9 cellular contexts compared by ENCODE assay signal in genomic region chr11:64924910-64925284, GRCh38. TPM values are rescaled to one million over a fixed set of nuclear protein-coding genes. Genes with fewer than 3 reads are reported as not detected.
DNase-seq lines count a peak whose midpoint lies in the region; ATAC-seq and TF ChIP-seq lines count a peak whose summit lies in the region.
"Had no signal": no experiment of that assay in that cellular context is flagged by ENCODE, and none has a peak within 500 bp of the region (broad histone marks: within the 10 kb centered on the region; RNA-seq: fewer than 3 reads in every experiment).

No MANE protein-coding gene starts in this region.

- TF ChIP-seq CTCF in foreskin keratinocyte (conservative IDR thresholded peaks at IDR 0.05) (no peak), progenitor cell of endocrine pancreas (IDR thresholded peaks at IDR 0.05; ENCODE audit: unreplicated experiment) (no peak)

- H3K27me3 Mint-ChIP-seq in progenitor cell of endocrine pancreas = peaks cover 3% of the 10 kb centered on the region

- ATAC-seq in GM21723 (IDR thresholded peaks at IDR 0.05; ENCODE audit: unreplicated experiment) (peak; percentile 4), foreskin keratinocyte (no peak), GM21737 (IDR thresholded peaks at IDR 0.05; ENCODE audit: unreplicated experiment) (no peak)

- no peaks in the 10 kb centered on the region for H3K27me3 ChIP-seq in foreskin keratinocyte

- peaks cover 6% of the 10 kb centered on the region for H3K4me1 Mint-ChIP-seq in progenitor cell of endocrine pancreas (ENCODE audit: low read depth)

- H3K36me3 Mint-ChIP-seq in progenitor cell of endocrine pancreas (ENCODE audit: insufficient read depth) = peaks cover 2% of the 10 kb centered on the region

- no peaks in the 10 kb centered on the region for H3K9me3 Mint-ChIP-seq in progenitor cell of endocrine pancreas (ENCODE audit: low read depth)

- peak overlapping the region; percentile 63 for H3K27ac ChIP-seq in foreskin keratinocyte

- peak; percentile 38 for DNase-seq in AG08395 (ENCODE audit: low spot score)
- peak; percentile 16 to 35 for DNase-seq in activated CD4-positive, alpha-beta T cell treated with anti-CD3 and anti-CD28 coated beads, Interleukin-2, amount 50 U/mL, for 48 hours
- no peak for DNase-seq in foreskin keratinocyte
- DNase-seq in progenitor cell of endocrine pancreas (ENCODE audit: low spot score, unreplicated experiment) = no peak
- no peak for DNase-seq in GF-D8 (lab: John Stamatoyannopoulos, UW)
- no peak for DNase-seq in HuH-7 (ENCODE audit: low spot score)

- H3K4me1 ChIP-seq in foreskin keratinocyte = no peaks in the 10 kb centered on the region

- peak overlapping the region; percentile 67 for H3K27ac Mint-ChIP-seq in progenitor cell of endocrine pancreas

- peak overlapping the region; percentile 87 for H3K4me3 Mint-ChIP-seq in progenitor cell of endocrine pancreas (ENCODE audit: low read depth)

RNA-seq across cellular contexts. Expression of gene PPP2R5B, which starts 0.4 kb away (rescaled TPM):
- total RNA-seq in foreskin keratinocyte = 13.4 and 15.0 TPM in 2 replicates
- polyA plus RNA-seq in foreskin keratinocyte = 12.5 and 13.5 TPM in 2 replicates
- total RNA-seq in progenitor cell of endocrine pancreas = 14.1 and 15.9 TPM in 2 replicates

RNA-seq across cellular contexts. Expression of gene ATG2A, which starts 7.9 kb away (rescaled TPM):
- 13.6 and 14.0 TPM in 2 replicates for total RNA-seq in foreskin keratinocyte
- 11.4 and 12.5 TPM in 2 replicates for polyA plus RNA-seq in foreskin keratinocyte
- total RNA-seq in progenitor cell of endocrine pancreas = 33.2 and 35.0 TPM in 2 replicates

RNA-seq across cellular contexts. Expression of gene GPHA2, which starts 10.8 kb away (rescaled TPM):
- total RNA-seq in foreskin keratinocyte = not detected in 2 replicates
- 0.27 TPM in 1 of 2 replicates, not detected in the other for polyA plus RNA-seq in foreskin keratinocyte
- 0.41 TPM in 1 of 2 replicates, not detected in the other for total RNA-seq in progenitor cell of endocrine pancreas
- total RNA-seq: renal cortical epithelial cell had no signal

RNA-seq across cellular contexts. Expression of gene EHD1, which starts 46.5 kb away (rescaled TPM):
- total RNA-seq in foreskin keratinocyte (94.9 and 114 TPM in 2 replicates), progenitor cell of endocrine pancreas (55.0 and 57.2 TPM in 2 replicates)
- 90.4 and 115 TPM in 2 replicates for polyA plus RNA-seq in foreskin keratinocyte

RNA-seq across cellular contexts. Expression of gene MAJIN, which starts 47.0 kb away (rescaled TPM):
- total RNA-seq in foreskin keratinocyte (0.04 TPM in 1 of 2 replicates, not detected in the other), progenitor cell of endocrine pancreas (not detected in 2 replicates)
- polyA plus RNA-seq in foreskin keratinocyte = not detected in 2 replicates
- total RNA-seq: renal cortical epithelial cell had no signal

Comparison
In these comparisons a context has a peak if more than half of its experiments do, and no peak if none do; other contexts are left out.
1. DNase-seq: peak in AG08395 (single experiment) and activated CD4-positive, alpha-beta T cell treated with anti-CD3 and anti-CD28 coated beads, Interleukin-2, amount 50 U/mL, for 48 hours (2 of 2); none in foreskin keratinocyte (0 of 2), progenitor cell of endocrine pancreas (single experiment), GF-D8 (single experiment) and HuH-7 (single experiment).